9 cellular contexts compared by ENCODE assay signal in genomic region chr3:45796902-45797637, GRCh38. TPM values are rescaled to one million over a fixed set of nuclear protein-coding genes. Genes with fewer than 3 reads are reported as not detected.
DNase-seq lines count a peak whose midpoint lies in the region; ATAC-seq and TF ChIP-seq lines count a peak whose summit lies in the region.
"Had no signal": no experiment of that assay in that cellular context is flagged by ENCODE, and none has a peak within 500 bp of the region (broad histone marks: within the 10 kb centered on the region; RNA-seq: fewer than 3 reads in every experiment).

No MANE protein-coding gene starts in this region.

- H3K27me3 ChIP-seq in HCT116 (ENCODE audit: insufficient read depth, low read length): no peaks in the 10 kb centered on the region
- H3K27me3 ChIP-seq in kidney epithelial cell (ENCODE audit: control insufficient read depth, insufficient read depth, low read length): peaks cover 9% of the 10 kb centered on the region
- peaks cover 4 to 67% (median 40%) of the 10 kb centered on the region in 7 donors for H3K27me3 ChIP-seq in spleen (replicated peaks in 1 of 7)
- no peaks in the 10 kb centered on the region for H3K27me3 ChIP-seq in PC-9 (ENCODE audit: insufficient read depth, low read depth)

- TF ChIP-seq CTCF in HCT116 (IDR thresholded peaks at IDR 0.05 in 2 of 3, conservative IDR thresholded peaks at IDR 0.05 in 1 of 3; ENCODE audit: borderline replicate concordance in 1 of 3, insufficient read depth in 1 of 3, low read depth in 2 of 3, low read length in 2 of 3) (no peak), kidney epithelial cell (IDR thresholded peaks at IDR 0.05; ENCODE audit: insufficient read depth, low read length, poor library complexity, severe bottlenecking) (no peak), spleen (IDR thresholded peaks at IDR 0.05 in 8 of 11, conservative IDR thresholded peaks at IDR 0.05 in 3 of 11) (no peak), PC-9 (conservative IDR thresholded peaks at IDR 0.05) (no peak)

- H3K4me3 Mint-ChIP-seq in activated T-helper 17 cell treated with anti-CD3 and anti-CD28 coated beads, Interleukin-2, amount 50 U/mL, for 72 hours: peak overlapping the region; percentile 62

- H3K27ac ChIP-seq in HCT116 (ENCODE audit: low read depth, low read length) (no peak overlapping the region; the same call in 1 of the 2 replicates), spleen (no peak overlapping the region), PC-9 (no peak overlapping the region)

- H3K4me2 ChIP-seq in HCT116 (ENCODE audit: low read length) (peak overlapping the region; percentile 69), PC-9 (no peak overlapping the region)

- no peaks in the 10 kb centered on the region for H3K9me2 ChIP-seq in HCT116 (ENCODE audit: insufficient read depth)
- H3K9me2 ChIP-seq in PC-9 (ENCODE audit: insufficient read depth): no peaks in the 10 kb centered on the region

- H3K79me2 ChIP-seq in HCT116 (ENCODE audit: insufficient read depth, low read length): no peaks in the 10 kb centered on the region
- H3K79me2 ChIP-seq in PC-9 (ENCODE audit: low read depth): no peaks in the 10 kb centered on the region

- H3K27me3 Mint-ChIP-seq in activated T-helper 17 cell treated with anti-CD3 and anti-CD28 coated beads, Interleukin-2, amount 50 U/mL, for 72 hours: peaks cover 52% of the 10 kb centered on the region

- H2AFZ ChIP-seq in HCT116 (ENCODE audit: low read depth, low read length, poor library complexity, severe bottlenecking) (no peak overlapping the region), PC-9 (no peak overlapping the region)

- H3K4me3 ChIP-seq in HCT116 (replicated peaks in 1 of 2; ENCODE audit: low read depth in 1 of 2, low read length in 2 of 2) (peak overlapping the region; percentile 45 to 58), kidney epithelial cell (ENCODE audit: low read depth, low read length) (peak overlapping the region; percentile 70), spleen (peak overlapping the region in 5 of 8 donors; percentile 40 to 73 (median 45)), PC-9 (no peak overlapping the region)

- WGBS in spleen, 5 donors: 57 to 69% (median 67%) methylated on average over 11 to 13 of the region's 13 CpGs

- DNase-seq in HCT116 (ENCODE audit: low read depth, low spot score): no peak
- DNase-seq in kidney epithelial cell (ENCODE audit: low read depth): no peak
- no peak for DNase-seq in spleen
- no peak for DNase-seq in PC-9
- no peak for DNase-seq in retina
- DNase-seq in stimulated activated CD4-positive, alpha-beta T cell treated with anti-CD3 and anti-CD28 coated beads, Interleukin-12 subunit alpha, Interleukin-12 subunit beta, amount 100 ng/mL, for 4 hours: no peak
- DNase-seq: NCI-H1092 treated with DMSO at 0.1 percent for 48 hours had no signal

- H4K20me1 ChIP-seq in HCT116 (ENCODE audit: insufficient read depth): no peaks in the 10 kb centered on the region
- no peaks in the 10 kb centered on the region for H4K20me1 ChIP-seq in PC-9 (ENCODE audit: insufficient read depth)

- ATAC-seq in HCT116: no peak
- ATAC-seq in activated T-helper 17 cell treated with anti-CD3 and anti-CD28 coated beads, Interleukin-2, amount 50 U/mL, for 72 hours (replicated peaks): no peak

- CTCF ChIA-PET in HCT116 (lab: Charles Lee): no interaction called here
- CTCF ChIA-PET in PC-9 (lab: Charles Lee): no interaction called here

- peak overlapping the region; percentile 33; the same call in 1 of the 2 replicates for H3K9ac ChIP-seq in HCT116 (ENCODE audit: low read length)

- H3K4me1 ChIP-seq in HCT116 (ENCODE audit: control insufficient read depth in 1 of 2, insufficient read depth in 2 of 2, low read length in 2 of 2): peaks cover 5 to 22% of the 10 kb centered on the region in 2 experiments; a peak in 2 of 4 replicates
- peaks cover 0 to 23% (median 15%) of the 10 kb centered on the region in 6 donors for H3K4me1 ChIP-seq in spleen
- H3K4me1 ChIP-seq in PC-9 (replicated peaks; ENCODE audit: insufficient read depth): peaks cover 8% of the 10 kb centered on the region; the same call in 1 of the 2 replicates

- intact Hi-C loops in HCT116 (cut with micrococcal nuclease): no loop called here
- intact Hi-C loops in spleen (cut with DNase I; ENCODE audit: low total_unique reads): no loop called here
- intact Hi-C loops in PC-9 (cut with micrococcal nuclease; ENCODE audit: unreplicated experiment): no loop called here

- H3K36me3 ChIP-seq in HCT116 (ENCODE audit: control insufficient read depth in 1 of 2, insufficient read depth in 2 of 2, low read length in 2 of 2): no peaks in the 10 kb centered on the region
- no peaks in the 10 kb centered on the region for H3K36me3 ChIP-seq in kidney epithelial cell (ENCODE audit: control insufficient read depth, insufficient read depth, low read length)
- H3K36me3 ChIP-seq in spleen: no peaks in the 10 kb centered on the region
- H3K36me3 ChIP-seq in PC-9 (ENCODE audit: low read depth): no peaks in the 10 kb centered on the region

- H3K27ac Mint-ChIP-seq in activated T-helper 17 cell treated with anti-CD3 and anti-CD28 coated beads, Interleukin-2, amount 50 U/mL, for 72 hours: no peak overlapping the region

- H3K9me3 Mint-ChIP-seq in activated T-helper 17 cell treated with anti-CD3 and anti-CD28 coated beads, Interleukin-2, amount 50 U/mL, for 72 hours: no peaks in the 10 kb centered on the region

- RAD21 ChIA-PET in HCT116 (lab: Charles Lee; ENCODE audit: low non-redundant PET in 1 of 2, low total read pairs in 2 of 2, uncharacterized antibody in 2 of 2, unreplicated experiment in 2 of 2): no interaction called here

- H3K9me3 ChIP-seq in HCT116 (ENCODE audit: control insufficient read depth in 1 of 2, insufficient read depth in 1 of 2, low read depth in 1 of 2, low read length in 2 of 2) (no peaks in the 10 kb centered on the region), spleen (no peaks in the 10 kb centered on the region), PC-9 (ENCODE audit: insufficient read depth, low read depth) (no peaks in the 10 kb centered on the region)

- H3K4me1 Mint-ChIP-seq in activated T-helper 17 cell treated with anti-CD3 and anti-CD28 coated beads, Interleukin-2, amount 50 U/mL, for 72 hours: peaks cover 8% of the 10 kb centered on the region

- no peaks in the 10 kb centered on the region for H3K36me3 Mint-ChIP-seq in activated T-helper 17 cell treated with anti-CD3 and anti-CD28 coated beads, Interleukin-2, amount 50 U/mL, for 72 hours (ENCODE audit: low read depth)

- TF ChIP-seq RAD21 in HCT116 (IDR thresholded peaks at IDR 0.05; ENCODE audit: low read depth): no peak

- POLR2A ChIA-PET in HCT116 (lab: Charles Lee): interaction anchor here (0.9 kb wide), 1 partner anchor 21 kb away, joined by 3 read pairs; no protein-coding TSS in a partner anchor
- POLR2A ChIA-PET in PC-9 (lab: Charles Lee; ENCODE audit: unreplicated experiment): interaction anchor here (0.6 kb wide), 1 partner anchor 98 kb away, joined by 5 read pairs; no protein-coding TSS in a partner anchor

- BruUV-seq in HCT116 (replicated peaks; lab: Mats Ljungman, UMichigan) (no TSS peak), PC-9 (replicated peaks; lab: Mats Ljungman, UMichigan) (no TSS peak)

- TF ChIP-seq POLR2A in HCT116 (IDR thresholded peaks at IDR 0.05; ENCODE audit: borderline replicate concordance, extremely low read depth, insufficient read depth, insufficient read length) (no peak), spleen (IDR thresholded peaks at IDR 0.05) (no peak)

- H3F3A ChIP-seq in PC-9 (ENCODE audit: insufficient read depth, low read depth): peaks cover 7% of the 10 kb centered on the region; the same call in 1 of the 2 replicates

TF ChIP-seq in HCT116, 20 proteins besides CTCF, POLR2A, EP300 and RAD21 (continues in another document):
- TF ChIP-seq ZNF274 (IDR thresholded peaks at IDR 0.05; ENCODE audit: low read depth, low read length) (no peak), SRF (IDR thresholded peaks at IDR 0.05; ENCODE audit: low read depth) (no peak), ZFX (IDR thresholded peaks at IDR 0.05) (no peak), CEBPB (IDR thresholded peaks at IDR 0.05; ENCODE audit: low read depth) (no peak), CBX3 (IDR thresholded peaks at IDR 0.05; ENCODE audit: low read depth) (no peak), EZH2phosphoT487 (IDR thresholded peaks at IDR 0.05; ENCODE audit: borderline replicate concordance) (no peak)
- TF ChIP-seq, protein P1, sequence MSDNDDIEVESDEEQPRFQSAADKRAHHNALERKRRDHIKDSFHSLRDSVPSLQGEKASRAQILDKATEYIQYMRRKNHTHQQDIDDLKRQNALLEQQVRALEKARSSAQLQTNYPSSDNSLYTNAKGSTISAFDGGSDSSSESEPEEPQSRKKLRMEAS (IDR thresholded peaks at IDR 0.05): no peak

RNA-seq across cellular contexts. Expression of gene SLC6A20, which starts 0.7 kb away (rescaled TPM):
- total RNA-seq in HCT116 (2021; ENCODE audit: unreplicated experiment): 0.89 TPM
- 0.78 and 1.8 TPM in 2 replicates for polyA plus RNA-seq in HCT116 (2012)
- not detected for total RNA-seq in activated T-helper 17 cell treated with anti-CD3 and anti-CD28 coated beads, Interleukin-2, amount 50 U/mL, for 72 hours
- total RNA-seq in kidney epithelial cell: 0.75 and 1.4 TPM in 2 replicates
- under 1 TPM in 4 of 7 donors, not detected in 3; 0.32 to 0.49 (median 0.41) TPM for total RNA-seq in spleen
- polyA plus RNA-seq in spleen: under 1 TPM; 0.02 to 0.04 (median 0.03) TPM
- not detected in 2 replicates for total RNA-seq in PC-9 (2021)
- total RNA-seq: Daoy had no signal

RNA-seq across cellular contexts. Expression of gene LZTFL1, which starts 44.8 kb away (rescaled TPM):
- total RNA-seq in HCT116 (2021; ENCODE audit: unreplicated experiment) (21.0 TPM), kidney epithelial cell (28.2 and 29.2 TPM in 2 replicates), spleen (10 to 100 TPM; 13.2 to 22.9 (median 18.0) TPM), PC-9 (2021) (21.2 and 39.2 TPM in 2 replicates)
- polyA plus RNA-seq in HCT116 (2012): 9.1 and 14.5 TPM in 2 replicates
- total RNA-seq in activated T-helper 17 cell treated with anti-CD3 and anti-CD28 coated beads, Interleukin-2, amount 50 U/mL, for 72 hours: 1 to 10 TPM; 3.4 to 5.2 TPM
- polyA plus RNA-seq in spleen: 1 to 10 TPM; 6.5 to 8.4 (median 7.9) TPM
